18 cellular contexts compared by ENCODE assay signal in genomic region chr2:3637311-3637675, GRCh38. TPM values are rescaled to one million over a fixed set of nuclear protein-coding genes. Genes with fewer than 3 reads are reported as not detected.
A peak's percentile ranks its signal among the peaks of the same experiment; 100 is the strongest.
DNase-seq lines count a peak whose midpoint lies in the region; ATAC-seq and TF ChIP-seq lines count a peak whose summit lies in the region.
"Had no signal": no experiment of that assay in that cellular context is flagged by ENCODE, and none has a peak within 500 bp of the region (broad histone marks: within the 10 kb centered on the region; RNA-seq: fewer than 3 reads in every experiment).

No MANE protein-coding gene starts in this region.

- intact Hi-C loops in heart left ventricle (cut with DNase I) = no loop called here
- intact Hi-C loops in Right ventricle myocardium superior (cut with DNase I) = no loop called here
- intact Hi-C loops in stomach (cut with DNase I; ENCODE audit: low total_unique reads) = no loop called here

- TF ChIP-seq CTCF in heart left ventricle (IDR thresholded peaks at IDR 0.05) = no peak
- no peak for TF ChIP-seq CTCF in stomach (IDR thresholded peaks at IDR 0.05)

- H3K27me3 Mint-ChIP-seq in activated CD8-positive, alpha-beta T cell treated with anti-CD3 and anti-CD28 coated beads, Interleukin-2, amount 10 ng/mL, durations not matched to agents 7 days and 5 days (ENCODE audit: low read depth) = no peaks in the 10 kb centered on the region

- H3K9me3 Mint-ChIP-seq in activated CD8-positive, alpha-beta T cell treated with anti-CD3 and anti-CD28 coated beads, Interleukin-2, amount 10 ng/mL, durations not matched to agents 7 days and 5 days (ENCODE audit: insufficient read depth) = no peaks in the 10 kb centered on the region

- CTCF ChIA-PET in activated CD8-positive, alpha-beta T cell treated with anti-CD3 and anti-CD28 coated beads, Interleukin-2, amount 10 ng/mL, durations not matched to agents 7 days and 5 days (lab: Charles Lee) = no interaction called here

- no peaks in the 10 kb centered on the region for H3K27me3 ChIP-seq in heart left ventricle
- H3K27me3 ChIP-seq in stomach = peaks cover 0 to 5% (median 5%) of the 10 kb centered on the region in 3 donors

- no peaks in the 10 kb centered on the region for H3K4me1 ChIP-seq in heart left ventricle
- no peaks in the 10 kb centered on the region for H3K4me1 ChIP-seq in stomach

- no peak for ATAC-seq in heart left ventricle
- no peak for ATAC-seq in Right ventricle myocardium superior (ENCODE audit: poor library complexity)
- no peak for ATAC-seq in activated CD8-positive, alpha-beta T cell treated with anti-CD3 and anti-CD28 coated beads, Interleukin-2, amount 10 ng/mL, durations not matched to agents 7 days and 5 days
- no peak for ATAC-seq in HG03432 (IDR thresholded peaks at IDR 0.05; ENCODE audit: unreplicated experiment)

- POLR2A ChIA-PET in activated CD8-positive, alpha-beta T cell treated with anti-CD3 and anti-CD28 coated beads, Interleukin-2, amount 10 ng/mL, durations not matched to agents 7 days and 5 days (lab: Charles Lee) = no interaction called here

- no peaks in the 10 kb centered on the region for H3K36me3 Mint-ChIP-seq in activated CD8-positive, alpha-beta T cell treated with anti-CD3 and anti-CD28 coated beads, Interleukin-2, amount 10 ng/mL, durations not matched to agents 7 days and 5 days (ENCODE audit: low read depth)

- H3K4me1 Mint-ChIP-seq in activated CD8-positive, alpha-beta T cell treated with anti-CD3 and anti-CD28 coated beads, Interleukin-2, amount 10 ng/mL, durations not matched to agents 7 days and 5 days (ENCODE audit: low read depth) = no peaks in the 10 kb centered on the region

- H3K27ac Mint-ChIP-seq in activated CD8-positive, alpha-beta T cell treated with anti-CD3 and anti-CD28 coated beads, Interleukin-2, amount 10 ng/mL, durations not matched to agents 7 days and 5 days = no peak overlapping the region

- H3K4me3 Mint-ChIP-seq in activated CD8-positive, alpha-beta T cell treated with anti-CD3 and anti-CD28 coated beads, Interleukin-2, amount 10 ng/mL, durations not matched to agents 7 days and 5 days = no peak overlapping the region

- peak in 3 of 5 donors; percentile 2 to 23 (median 8) for DNase-seq in heart left ventricle
- DNase-seq in Right ventricle myocardium superior = no peak
- peak; percentile 35 for DNase-seq in mesenteric fat pad (ENCODE audit: low spot score)
- DNase-seq in stomach = peak; percentile 9
- no peak for DNase-seq in SKM-1 (lab: John Stamatoyannopoulos, UW; ENCODE audit: unreplicated experiment)
- no peak for DNase-seq in activated CD8-positive, alpha-beta T cell treated with anti-CD3 and anti-CD28 coated beads, Interleukin-2, amount 10 ng/mL, durations not matched to agents 7 days and 5 days
- DNase-seq: GF-D8, GOT3, KBM-7, MV-4-11, NCI-H1417 treated with DMSO at 0.1 percent for 48 hours, NCI-H2029, NCI-H2171 treated with DMSO at 0.1 percent for 48 hours, NCI-H510A, NCI-H82 had no signal

- H3K27ac ChIP-seq in heart left ventricle (no peak overlapping the region), stomach (no peak overlapping the region)
- H3K27ac ChIP-seq: C4-2B had no signal

- H3K9me3 ChIP-seq in heart left ventricle = no peaks in the 10 kb centered on the region
- H3K9me3 ChIP-seq in stomach = no peaks in the 10 kb centered on the region

- TF ChIP-seq EP300 in stomach (IDR thresholded peaks at IDR 0.05) = no peak

- TF ChIP-seq POLR2A in heart left ventricle (IDR thresholded peaks at IDR 0.05) (no peak), stomach (IDR thresholded peaks at IDR 0.05) (no peak)

- 83 to 89% (median 86%) methylated on average over 11 of the region's 11 CpGs for WGBS in heart left ventricle, 4 donors
- WGBS in stomach, 5 donors = 81 to 87% (median 83%) methylated on average over 11 of the region's 11 CpGs

- no peak overlapping the region for H3K4me3 ChIP-seq in heart left ventricle
- no peak overlapping the region for H3K4me3 ChIP-seq in stomach

- H3K36me3 ChIP-seq in heart left ventricle (no peaks in the 10 kb centered on the region), stomach (no peaks in the 10 kb centered on the region)

RNA-seq across cellular contexts. Expression of gene ALLC, which starts 20.7 kb away (rescaled TPM):
- total RNA-seq in heart left ventricle = not detected
- polyA plus RNA-seq in heart left ventricle = not detected
- total RNA-seq in Right ventricle myocardium superior = not detected
- total RNA-seq in mesenteric fat pad = not detected
- not detected for total RNA-seq in stomach
- polyA plus RNA-seq in stomach = not detected
- total RNA-seq in activated CD8-positive, alpha-beta T cell treated with anti-CD3 and anti-CD28 coated beads, Interleukin-2, amount 10 ng/mL, durations not matched to agents 7 days and 5 days = not detected

RNA-seq across cellular contexts. Expression of gene COLEC11, which starts 42.4 kb away (rescaled TPM):
- total RNA-seq in heart left ventricle (1 to 10 TPM; 2.3 to 9.9 (median 2.9) TPM), Right ventricle myocardium superior (2.9 TPM), mesenteric fat pad (5.5 TPM), stomach (1 to 10 TPM in 2 of 5 donors, not detected in 3; 2.0 to 4.5 TPM)
- polyA plus RNA-seq in heart left ventricle (10 to 100 TPM in 1 of 2 donors, 1 to 10 TPM in 1; 8.8 to 12.5 TPM), stomach (1 to 10 TPM; 2.1 to 9.9 (median 3.3) TPM)
- total RNA-seq in activated CD8-positive, alpha-beta T cell treated with anti-CD3 and anti-CD28 coated beads, Interleukin-2, amount 10 ng/mL, durations not matched to agents 7 days and 5 days = not detected
- total RNA-seq: Daoy had no signal

Comparison
In these comparisons a context has a peak if more than half of its experiments do, and no peak if none do; other contexts are left out.
1. DNase-seq: peak in heart left ventricle (3 of 5), mesenteric fat pad (single experiment) and stomach (single experiment); none in Right ventricle myocardium superior (single experiment), SKM-1 (single experiment) and activated CD8-positive, alpha-beta T cell treated with anti-CD3 and anti-CD28 coated beads, Interleukin-2, amount 10 ng/mL, durations not matched to agents 7 days and 5 days (single experiment).